ENCODE assay signal across 9 cellular contexts in genomic region chr4:128387600-128388351, GRCh38.
DNase-seq lines count a peak whose midpoint lies in the region; ATAC-seq and TF ChIP-seq lines count a peak whose summit lies in the region.
"Had no signal": no experiment of that assay in that cellular context is flagged by ENCODE, and none has a peak within 500 bp of the region (broad histone marks: within the 10 kb centered on the region; RNA-seq: fewer than 3 reads in every experiment).

No MANE protein-coding gene starts in this region.

- TF ChIP-seq CTCF in VCaP (conservative IDR thresholded peaks at IDR 0.05): no peak
- TF ChIP-seq CTCF in stomach (IDR thresholded peaks at IDR 0.05): no peak

- H3K36me3 ChIP-seq in stomach: no peaks in the 10 kb centered on the region

- peaks cover 19 to 50% (median 32%) of the 10 kb centered on the region in 4 donors for H3K4me1 ChIP-seq in stomach

- no peak for TF ChIP-seq POLR2A in stomach (IDR thresholded peaks at IDR 0.05)

- DNase-seq in HCEC 1CT (peak; percentile 42), iris pigment epithelial cell (ENCODE audit: low read depth) (peak; percentile 62), stomach (no peak), NCI-H1417 treated with DMSO at 0.1 percent for 48 hours (lab: John Stamatoyannopoulos, UW) (no peak)
- no peak for DNase-seq in activated CD4-positive, CD25-positive, alpha-beta regulatory T cell treated with anti-CD3 and anti-CD28 coated beads, Interleukin-2, amount 50 U/mL, for 72 hours
- DNase-seq: activated CD4-positive, alpha-beta memory T cell treated with anti-CD3 and anti-CD28 coated beads, Interleukin-2, amount 10 ng/mL, durations not matched to agents 7 days and 5 days had no signal

- 68 to 86% (median 84%) methylated on average over 2 of the region's 2 CpGs for WGBS in stomach, 5 donors

- no peaks in the 10 kb centered on the region for H3K27me3 ChIP-seq in stomach

- intact Hi-C loops in stomach (cut with DNase I; ENCODE audit: low total_unique reads): no loop called here

- no peaks in the 10 kb centered on the region for H3K9me3 ChIP-seq in stomach

- TF ChIP-seq EP300 in stomach (IDR thresholded peaks at IDR 0.05): no peak

- no peak for ATAC-seq in HG03139 (IDR thresholded peaks at IDR 0.05; ENCODE audit: unreplicated experiment)
- ATAC-seq in HG03442 (IDR thresholded peaks at IDR 0.05; ENCODE audit: unreplicated experiment): no peak

- H3K4me3 ChIP-seq in stomach: no peak overlapping the region

- peak overlapping the region; percentile 60 for H3K27ac ChIP-seq in VCaP
- H3K27ac ChIP-seq in stomach: peak overlapping the region; percentile 63 to 86 (median 82)

Comparison
In these comparisons a context has a peak if more than half of its experiments do, and no peak if none do; other contexts are left out.
1. DNase-seq: peak in HCEC 1CT (single experiment) and iris pigment epithelial cell (single experiment); none in stomach (single experiment), activated CD4-positive, CD25-positive, alpha-beta regulatory T cell treated with anti-CD3 and anti-CD28 coated beads, Interleukin-2, amount 50 U/mL, for 72 hours (single experiment) and NCI-H1417 treated with DMSO at 0.1 percent for 48 hours (single experiment).